Comparison of ENCODE assay signal across 20 cellular contexts in genomic region chr12:121651381-121651780, GRCh38. TPM values are rescaled to one million over a fixed set of nuclear protein-coding genes. Genes with fewer than 3 reads are reported as not detected.
DNase-seq lines count a peak whose midpoint lies in the region; ATAC-seq, FAIRE-seq and TF ChIP-seq lines count a peak whose summit lies in the region.
"Had no signal": no experiment of that assay in that cellular context is flagged by ENCODE, and none has a peak within 500 bp of the region (broad histone marks: within the 10 kb centered on the region; RNA-seq: fewer than 3 reads in every experiment).

No MANE protein-coding gene starts in this region.

- H3K4ac ChIP-seq in IMR-90 (ENCODE audit: low read depth, low read length) (no peak overlapping the region), H1 (replicated peaks; ENCODE audit: insufficient read length, low read depth, low read length) (no peak overlapping the region)

- no peak overlapping the region for H3K4me2 ChIP-seq in IMR-90 (ENCODE audit: low read depth, low read length)
- H3K4me2 ChIP-seq in H1 (ENCODE audit: insufficient read depth in 1 of 2, low read depth in 2 of 2, low read length in 2 of 2), result no peak overlapping the region
- H3K4me2 ChIP-seq: BLaER1 had no signal

- H3K14ac ChIP-seq in IMR-90 (replicated peaks; ENCODE audit: low read depth, low read length) (no peak overlapping the region), H1 (ENCODE audit: insufficient read length) (no peak overlapping the region)

- no peak overlapping the region for H4K5ac ChIP-seq in IMR-90 (ENCODE audit: low read depth, low read length)
- H4K5ac ChIP-seq in H1 (ENCODE audit: insufficient read length, low read depth, low read length), result no peak overlapping the region

- no peaks in the 10 kb centered on the region for H4K20me1 ChIP-seq in IMR-90 (ENCODE audit: insufficient read depth, low read length)
- H4K20me1 ChIP-seq in H1 (replicated peaks in 1 of 2; ENCODE audit: control insufficient read depth in 1 of 2, insufficient read depth in 2 of 2, low read length in 2 of 2), result no peaks in the 10 kb centered on the region
- H4K20me1 ChIP-seq: BLaER1 had no signal

- in situ Hi-C loops in IMR-90 (cut with MboI; ENCODE audit: low sequenced_read_pairs), result no loop called here

- H2AK9ac ChIP-seq in IMR-90 (replicated peaks; ENCODE audit: low read depth, low read length, poor library complexity), result peak overlapping the region; percentile 65

- H3K4me3 Mint-ChIP-seq in activated CD8-positive, alpha-beta T cell treated with anti-CD3 and anti-CD28 coated beads, Interleukin-2, amount 10 ng/mL, durations not matched to agents 7 days and 5 days, result no peak overlapping the region
- no peak overlapping the region for H3K4me3 Mint-ChIP-seq in activated CD8-positive, alpha-beta T cell treated with anti-CD3 and anti-CD28 coated beads for 36 hours
- no peak overlapping the region for H3K4me3 Mint-ChIP-seq in stimulated activated effector memory CD8-positive, alpha-beta T cell treated with anti-CD3 and anti-CD28 coated beads, Interleukin-12 subunit alpha, Interleukin-12 subunit beta, amount 100 ng/mL, for 72 hours
- H3K4me3 Mint-ChIP-seq: IgD-negative memory B cell had no signal

- H4K8ac ChIP-seq in IMR-90 (ENCODE audit: low read depth in 2 of 2, low read length in 2 of 2) (no peak overlapping the region), H1 (ENCODE audit: extremely low read depth, insufficient read depth, low read length) (no peak overlapping the region)

- H3K23me2 ChIP-seq in H1 (ENCODE audit: low read depth, low read length), result no peaks in the 10 kb centered on the region

- TF ChIP-seq CTCF in activated CD8-positive, alpha-beta T cell treated with anti-CD3 and anti-CD28 coated beads for 36 hours (IDR thresholded peaks at IDR 0.05), result no peak
- no peak for TF ChIP-seq CTCF in IMR-90 (conservative IDR thresholded peaks at IDR 0.05; ENCODE audit: low read depth, low read length)
- no peak for TF ChIP-seq CTCF in H1 (IDR thresholded peaks at IDR 0.05; ENCODE audit: control extremely low read depth in 1 of 3, insufficient read depth in 1 of 3, low read depth in 1 of 3, low read length in 3 of 3)

- H3K27ac ChIP-seq in IMR-90 (ENCODE audit: insufficient read depth, low read length) (no peak overlapping the region), H1 (ENCODE audit: low read depth, low read length) (no peak overlapping the region)
- H3K27ac ChIP-seq: BLaER1 had no signal

- no peak for DNase-seq in activated CD8-positive, alpha-beta T cell treated with anti-CD3 and anti-CD28 coated beads, Interleukin-2, amount 10 ng/mL, durations not matched to agents 7 days and 5 days
- DNase-seq in activated CD8-positive, alpha-beta T cell treated with anti-CD3 and anti-CD28 coated beads for 36 hours, result no peak
- DNase-seq in IMR-90, result no peak
- no peak for DNase-seq in H1 (ENCODE audit: low read depth in 1 of 2, low spot score in 2 of 2)
- DNase-seq in stimulated activated effector memory CD8-positive, alpha-beta T cell treated with anti-CD3 and anti-CD28 coated beads, Interleukin-12 subunit alpha, Interleukin-12 subunit beta, amount 100 ng/mL, for 72 hours (ENCODE audit: low spot score in 2 of 2), result no peak
- no peak for DNase-seq in NCI-H1417 (lab: John Stamatoyannopoulos, UW)
- no peak for DNase-seq in HEK293T (ENCODE audit: extremely low spot score)
- DNase-seq: COR-L47; NCI-H187 treated with DMSO at 0.1 percent for 48 hours; NCI-H345; NCI-H526 treated with DMSO at 0.1 percent for 48 hours; NK-92 treated with Interleukin-12 subunit alpha and Interleukin-12 subunit beta, amount 100 ng/mL, for 24 hours; OCI-M1; SIG-M5 had no signal

- no peak overlapping the region for H2BK20ac ChIP-seq in IMR-90 (ENCODE audit: low read depth, low read length)
- H2BK20ac ChIP-seq in H1 (ENCODE audit: low read length), result no peak overlapping the region

- POLR2A ChIA-PET in activated CD8-positive, alpha-beta T cell treated with anti-CD3 and anti-CD28 coated beads, Interleukin-2, amount 10 ng/mL, durations not matched to agents 7 days and 5 days (lab: Charles Lee), result interaction anchor here (1.3 to 3.7 kb wide), 2 partner anchors 10 to 24 kb away, joined by 4 to 25 read pairs; no protein-coding TSS in a partner anchor
- POLR2A ChIA-PET in activated CD8-positive, alpha-beta T cell treated with anti-CD3 and anti-CD28 coated beads for 36 hours (lab: Charles Lee), result interaction anchor here (0.6 to 1.1 kb wide), 5 partner anchors 12 to 229 kb away, joined by 3 to 5 read pairs (median 3); partner anchors contain the start of gene ORAI1
- POLR2A ChIA-PET in IMR-90 (lab: Charles Lee; ENCODE audit: unreplicated experiment) (no interaction called here), H1 (lab: Charles Lee; ENCODE audit: partially characterized antibody) (interaction anchor here (0.7 to 1.5 kb wide), 6 partner anchors 8 to 71 kb away, joined by 3 to 14 read pairs (median 3); partner anchors contain the start of gene KDM2B), HEK293T (lab: Yijun Ruan, JAX) (no interaction called here)

- H3K23ac ChIP-seq in IMR-90 (ENCODE audit: low read depth, low read length), result no peak overlapping the region
- H3K23ac ChIP-seq in H1 (ENCODE audit: insufficient read length), result no peak overlapping the region

- no peaks in the 10 kb centered on the region for H3K79me2 ChIP-seq in H1 (ENCODE audit: control insufficient read depth in 1 of 2, insufficient read depth in 2 of 2, low read length in 2 of 2)

- H3K79me1 ChIP-seq in IMR-90 (ENCODE audit: low read depth in 1 of 2, low read length in 2 of 2), result no peaks in the 10 kb centered on the region
- H3K79me1 ChIP-seq in H1 (ENCODE audit: low read depth, low read length), result no peaks in the 10 kb centered on the region

- H3K36me3 ChIP-seq in IMR-90 (ENCODE audit: control insufficient read depth, insufficient read depth, low read length) (no peaks in the 10 kb centered on the region), H1 (ENCODE audit: control insufficient read depth in 2 of 4, insufficient read depth in 4 of 4, low read length in 3 of 4) (peaks cover 0 to 3% (median 0%) of the 10 kb centered on the region in 4 experiments; a peak in 1 of 8 replicates)

- H2BK15ac ChIP-seq in IMR-90 (ENCODE audit: low read depth, low read length) (no peak overlapping the region), H1 (ENCODE audit: low read length) (no peak overlapping the region)

- H3K18ac ChIP-seq in IMR-90 (ENCODE audit: low read depth, low read length), result no peak overlapping the region
- H3K18ac ChIP-seq in H1 (ENCODE audit: extremely low read depth, low read length), result peak overlapping the region; percentile 9; the same call in 1 of the 2 replicates

- TF ChIP-seq RAD21 in IMR-90 (IDR thresholded peaks at IDR 0.05; ENCODE audit: low read length) (no peak), H1 (IDR thresholded peaks at IDR 0.05 in 1 of 2, conservative IDR thresholded peaks at IDR 0.05 in 1 of 2; ENCODE audit: low read depth in 2 of 2, low read length in 2 of 2) (no peak)

- H3K27ac Mint-ChIP-seq in activated CD8-positive, alpha-beta T cell treated with anti-CD3 and anti-CD28 coated beads, Interleukin-2, amount 10 ng/mL, durations not matched to agents 7 days and 5 days, result peak overlapping the region; percentile 46
- no peak overlapping the region for H3K27ac Mint-ChIP-seq in activated CD8-positive, alpha-beta T cell treated with anti-CD3 and anti-CD28 coated beads for 36 hours
- peak overlapping the region; percentile 66 for H3K27ac Mint-ChIP-seq in stimulated activated effector memory CD8-positive, alpha-beta T cell treated with anti-CD3 and anti-CD28 coated beads, Interleukin-12 subunit alpha, Interleukin-12 subunit beta, amount 100 ng/mL, for 72 hours

- H4K91ac ChIP-seq in IMR-90 (ENCODE audit: insufficient read depth, low read depth, low read length) (no peak overlapping the region), H1 (replicated peaks; ENCODE audit: insufficient read length, low read length) (no peak overlapping the region)

- TF ChIP-seq POLR2A in IMR-90 (IDR thresholded peaks at IDR 0.05; ENCODE audit: low read depth, low read length), result no peak
- no peak for TF ChIP-seq POLR2A in H1 (IDR thresholded peaks at IDR 0.05; ENCODE audit: control extremely low read depth in 1 of 2, low read depth in 2 of 2, low read length in 2 of 2)

- 0 out of 2 replicates have a peak, but pooled peaks cover 3% of the 10 kb centered on the region for H3K9me1 ChIP-seq in IMR-90 (ENCODE audit: insufficient read depth, low read length)

- peaks cover 46% of the 10 kb centered on the region for H3K4me1 Mint-ChIP-seq in activated CD8-positive, alpha-beta T cell treated with anti-CD3 and anti-CD28 coated beads, Interleukin-2, amount 10 ng/mL, durations not matched to agents 7 days and 5 days (ENCODE audit: low read depth)
- H3K4me1 Mint-ChIP-seq in activated CD8-positive, alpha-beta T cell treated with anti-CD3 and anti-CD28 coated beads for 36 hours (ENCODE audit: low read depth), result peaks cover 29% of the 10 kb centered on the region
- H3K4me1 Mint-ChIP-seq in stimulated activated effector memory CD8-positive, alpha-beta T cell treated with anti-CD3 and anti-CD28 coated beads, Interleukin-12 subunit alpha, Interleukin-12 subunit beta, amount 100 ng/mL, for 72 hours, result peaks cover 45% of the 10 kb centered on the region

- H3K9me3 Mint-ChIP-seq in activated CD8-positive, alpha-beta T cell treated with anti-CD3 and anti-CD28 coated beads, Interleukin-2, amount 10 ng/mL, durations not matched to agents 7 days and 5 days (ENCODE audit: insufficient read depth), result no peaks in the 10 kb centered on the region
- H3K9me3 Mint-ChIP-seq in activated CD8-positive, alpha-beta T cell treated with anti-CD3 and anti-CD28 coated beads for 36 hours, result peaks cover 1% of the 10 kb centered on the region
- no peaks in the 10 kb centered on the region for H3K9me3 Mint-ChIP-seq in stimulated activated effector memory CD8-positive, alpha-beta T cell treated with anti-CD3 and anti-CD28 coated beads, Interleukin-12 subunit alpha, Interleukin-12 subunit beta, amount 100 ng/mL, for 72 hours
- H3K9me3 Mint-ChIP-seq: IgD-negative memory B cell had no signal

- H2BK5ac ChIP-seq in IMR-90 (ENCODE audit: low read depth, low read length, poor library complexity, severe bottlenecking) (no peak overlapping the region), H1 (ENCODE audit: low read depth, low read length) (0 out of 2 replicates have a peak overlapping the region, but pooled peaks have one; percentile 44)

- no peaks in the 10 kb centered on the region for H3K27me3 Mint-ChIP-seq in activated CD8-positive, alpha-beta T cell treated with anti-CD3 and anti-CD28 coated beads, Interleukin-2, amount 10 ng/mL, durations not matched to agents 7 days and 5 days (ENCODE audit: low read depth)
- no peaks in the 10 kb centered on the region for H3K27me3 Mint-ChIP-seq in activated CD8-positive, alpha-beta T cell treated with anti-CD3 and anti-CD28 coated beads for 36 hours
- H3K27me3 Mint-ChIP-seq: IgD-negative memory B cell had no signal

- no peak overlapping the region for H3K4me3 ChIP-seq in IMR-90 (ENCODE audit: insufficient read depth, low read depth, low read length)
- no peak overlapping the region for H3K4me3 ChIP-seq in H1 (ENCODE audit: extremely low read depth in 1 of 4, insufficient read depth in 2 of 4, low read depth in 3 of 4, low read length in 4 of 4)
- H3K4me3 ChIP-seq: BLaER1 had no signal

- H3K9ac ChIP-seq in IMR-90 (ENCODE audit: low read depth, low read length) (no peak overlapping the region), H1 (replicated peaks in 1 of 4; ENCODE audit: extremely low read depth in 1 of 4, low read depth in 3 of 4, low read length in 3 of 4) (no peak overlapping the region)
- H3K9ac ChIP-seq: BLaER1 had no signal

- no peaks in the 10 kb centered on the region for H3K9me3 ChIP-seq in IMR-90 (ENCODE audit: control insufficient read depth, insufficient read depth, low read length)
- H3K9me3 ChIP-seq in H1 (ENCODE audit: insufficient read depth in 2 of 2, low read depth in 1 of 2, low read length in 1 of 2), result no peaks in the 10 kb centered on the region
- H3K9me3 ChIP-seq: BLaER1 had no signal

- CTCF ChIA-PET in activated CD8-positive, alpha-beta T cell treated with anti-CD3 and anti-CD28 coated beads, Interleukin-2, amount 10 ng/mL, durations not matched to agents 7 days and 5 days (lab: Charles Lee), result interaction anchor here (1.2 to 2.8 kb wide), 3 partner anchors 11 to 99 kb away, joined by 3 to 9 read pairs (median 7); no protein-coding TSS in a partner anchor
- CTCF ChIA-PET in activated CD8-positive, alpha-beta T cell treated with anti-CD3 and anti-CD28 coated beads for 36 hours (lab: Charles Lee), result interaction anchor here (2.1 kb wide), 1 partner anchor 31 kb away, joined by 8 read pairs; no protein-coding TSS in a partner anchor
- CTCF ChIA-PET in IMR-90 (lab: Yijun Ruan, JAX), result no interaction called here
- CTCF ChIA-PET in H1 (lab: Charles Lee; ENCODE audit: partially characterized antibody), result interaction anchor here (0.6 to 2.9 kb wide), 4 partner anchors 10 to 1134 kb away, joined by 3 to 16 read pairs (median 5); partner anchors contain the start of gene MORN3
- CTCF ChIA-PET in HEK293T (lab: Yijun Ruan, JAX), result interaction anchor here (0.6 to 1.0 kb wide), 3 partner anchors 9 to 126 kb away, joined by 3 to 4 read pairs (median 3); no protein-coding TSS in a partner anchor

- FAIRE-seq in H1 (lab: Jason Lieb, UNC), result no peak
- FAIRE-seq: A204.1, GM12892 had no signal

- H2BK12ac ChIP-seq in H1 (ENCODE audit: low read depth, low read length), result 0 out of 2 replicates have a peak overlapping the region, but pooled peaks have one; percentile 60

- H3K56ac ChIP-seq in IMR-90 (ENCODE audit: extremely low read depth, insufficient read depth, low read length) (no peak overlapping the region), H1 (replicated peaks; ENCODE audit: insufficient read length, low read depth, low read length) (no peak overlapping the region)

- no peaks in the 10 kb centered on the region for H3K27me3 ChIP-seq in IMR-90 (ENCODE audit: control insufficient read depth, insufficient read depth, low read length)
- H3K27me3 ChIP-seq in H1 (replicated peaks in 1 of 4; ENCODE audit: control insufficient read depth in 3 of 4, extremely low read depth in 1 of 4, insufficient read depth in 3 of 4, low read length in 3 of 4), result no peaks in the 10 kb centered on the region
- H3K27me3 ChIP-seq: BLaER1 had no signal

- H3K4me1 ChIP-seq in IMR-90 (ENCODE audit: control insufficient read depth, insufficient read depth, low read length), result no peaks in the 10 kb centered on the region
- peaks cover 0 to 5% (median 2%) of the 10 kb centered on the region in 4 experiments; a peak in 3 of 7 replicates for H3K4me1 ChIP-seq in H1 (replicated peaks in 1 of 4; ENCODE audit: control insufficient read depth in 3 of 4, insufficient read depth in 4 of 4, low read length in 3 of 4)

- intact Hi-C loops in activated CD8-positive, alpha-beta T cell treated with anti-CD3 and anti-CD28 coated beads for 36 hours (cut with micrococcal nuclease), result no loop called here
- intact Hi-C loops in IMR-90 (cut with micrococcal nuclease), result no loop called here

- ATAC-seq in activated CD8-positive, alpha-beta T cell treated with anti-CD3 and anti-CD28 coated beads, Interleukin-2, amount 10 ng/mL, durations not matched to agents 7 days and 5 days, result no peak
- no peak for ATAC-seq in activated CD8-positive, alpha-beta T cell treated with anti-CD3 and anti-CD28 coated beads for 36 hours
- ATAC-seq in IMR-90 (ENCODE audit: low read depth), result no peak
- ATAC-seq in stimulated activated effector memory CD8-positive, alpha-beta T cell treated with anti-CD3 and anti-CD28 coated beads, Interleukin-12 subunit alpha, Interleukin-12 subunit beta, amount 100 ng/mL, for 72 hours, result no peak
- no peak for ATAC-seq in HG03095 (IDR thresholded peaks at IDR 0.05; ENCODE audit: unreplicated experiment)

- H2AK5ac ChIP-seq in IMR-90 (ENCODE audit: low read depth, low read length) (no peak overlapping the region), H1 (ENCODE audit: low read depth, low read length) (no peak overlapping the region)

- peaks cover 57% of the 10 kb centered on the region for H3K36me3 Mint-ChIP-seq in activated CD8-positive, alpha-beta T cell treated with anti-CD3 and anti-CD28 coated beads, Interleukin-2, amount 10 ng/mL, durations not matched to agents 7 days and 5 days (ENCODE audit: low read depth)
- H3K36me3 Mint-ChIP-seq in activated CD8-positive, alpha-beta T cell treated with anti-CD3 and anti-CD28 coated beads for 36 hours (ENCODE audit: low read depth), result peaks cover 19% of the 10 kb centered on the region
- H3K36me3 Mint-ChIP-seq in stimulated activated effector memory CD8-positive, alpha-beta T cell treated with anti-CD3 and anti-CD28 coated beads, Interleukin-12 subunit alpha, Interleukin-12 subunit beta, amount 100 ng/mL, for 72 hours, result peaks cover 35% of the 10 kb centered on the region

- H2AFZ ChIP-seq in IMR-90 (replicated peaks; ENCODE audit: low read length, poor library complexity) (no peak overlapping the region), H1 (ENCODE audit: low read length) (no peak overlapping the region)

- WGBS in IMR-90 (ENCODE audit: extremely low coverage in 2 of 2, insufficient read length in 1 of 2), 2 experiments, result 43% methylated on average over 1 of the region's 7 CpGs; no CpG with 5 or more reads in 1 of the 2 experiments
- WGBS in H1 (ENCODE audit: extremely low coverage in 1 of 2, insufficient coverage in 1 of 2, insufficient read length in 1 of 2, insufficient replicate concordance in 2 of 2, low coverage in 1 of 2, low lambda C conversion rate in 2 of 2, missing lambda C conversion rate in 1 of 2), 2 experiments, result 85% methylated on average over 7 of the region's 7 CpGs; no CpG with 5 or more reads in 1 of the 2 experiments

- no TSS peak for BruUV-seq in IMR-90 (replicated peaks; lab: Mats Ljungman, UMichigan)

- dilution Hi-C loops in IMR-90 (cut with HindIII; ENCODE audit: low sequenced_read_pairs, unreplicated experiment), result no loop called here

- H2BK120ac ChIP-seq in IMR-90 (ENCODE audit: low read depth, low read length) (no peak overlapping the region), H1 (replicated peaks; ENCODE audit: low read depth, low read length) (no peak overlapping the region)

- TF ChIP-seq EP300 in H1 (IDR thresholded peaks at IDR 0.05; ENCODE audit: borderline replicate concordance in 1 of 2, low read depth in 2 of 2, low read length in 2 of 2), result no peak

RNA-seq across cellular contexts. Expression of gene MORN3, which starts 18.1 kb away (rescaled TPM):
- total RNA-seq in activated CD8-positive, alpha-beta T cell treated with anti-CD3 and anti-CD28 coated beads, Interleukin-2, amount 10 ng/mL, durations not matched to agents 7 days and 5 days, result under 1 TPM; 0.26 to 0.37 TPM
- 1 to 10 TPM in 1 of 2 experiments, under 1 TPM in 1; 0.51 to 1.1 TPM for total RNA-seq in activated CD8-positive, alpha-beta T cell treated with anti-CD3 and anti-CD28 coated beads for 36 hours
- total RNA-seq in IMR-90 (2012; rRNA removed), result 0.18 and 0.28 TPM in 2 replicates
- polyA plus RNA-seq in IMR-90 (2012; rRNA removed) (0.22 and 0.37 TPM in 2 replicates), H1 (2011; rRNA removed) (0.22 and 0.39 TPM in 2 replicates)
- 0.23 and 0.25 TPM in 2 replicates for polyA plus RNA-seq in IMR-90 (2012; cell fraction: cytosol; rRNA removed)
- 0.25 and 0.41 TPM in 2 replicates for polyA plus RNA-seq in IMR-90 (2012; cell fraction: nucleus; rRNA removed; ENCODE audit: low replicate concordance)
- total RNA-seq in H1 (2021; fragmentation: NEBNext Ultra II Directional; extraction: Animal tissue kit (Norgen Biotek cat#: 25700)), result 0.34 and 0.93 TPM in 2 replicates
- polyA plus RNA-seq in H1 (2011; cell fraction: cytosol; rRNA removed), result 0.87 TPM
- polyA plus RNA-seq in H1 (2011; cell fraction: nucleus; rRNA removed), result 0.20 TPM
- 0.51 to 0.70 TPM (median 0.66 TPM) in 4 replicates for polyA plus RNA-seq in H1 (2012, experiment 1 of 2)
- polyA plus RNA-seq in H1 (2012, experiment 2 of 2), result 0.18 TPM
- polyA plus RNA-seq in H1 (2013, experiment 1 of 2), result 0.47 TPM
- 0.61 TPM for polyA plus RNA-seq in H1 (2013, experiment 2 of 2)
- polyA minus RNA-seq in H1 (2011; rRNA and poly(A)+ RNA removed), result 0.10 and 0.44 TPM in 2 replicates
- not detected for polyA minus RNA-seq in H1 (2011; cell fraction: cytosol; rRNA and poly(A)+ RNA removed)
- polyA minus RNA-seq in H1 (2011; cell fraction: nucleus; rRNA and poly(A)+ RNA removed), result not detected
- total RNA-seq: RPMI7951 had no signal

RNA-seq across cellular contexts. Expression of gene ORAI1, which starts 25.1 kb away (rescaled TPM):
- total RNA-seq in activated CD8-positive, alpha-beta T cell treated with anti-CD3 and anti-CD28 coated beads, Interleukin-2, amount 10 ng/mL, durations not matched to agents 7 days and 5 days, result 10 to 100 TPM; 67.4 to 69.6 TPM
- total RNA-seq in activated CD8-positive, alpha-beta T cell treated with anti-CD3 and anti-CD28 coated beads for 36 hours, result 10 to 100 TPM; 37.0 to 38.1 TPM
- 3.9 and 4.4 TPM in 2 replicates for total RNA-seq in IMR-90 (2012; rRNA removed)
- polyA plus RNA-seq in IMR-90 (2012; rRNA removed) (22.7 and 31.1 TPM in 2 replicates), H1 (2011; rRNA removed) (71.5 and 101 TPM in 2 replicates)
- 15.1 and 44.2 TPM in 2 replicates for polyA plus RNA-seq in IMR-90 (2012; cell fraction: cytosol; rRNA removed)
- polyA plus RNA-seq in IMR-90 (2012; cell fraction: nucleus; rRNA removed; ENCODE audit: low replicate concordance), result 5.3 and 12.5 TPM in 2 replicates
- total RNA-seq in H1 (2021; fragmentation: NEBNext Ultra II Directional; extraction: Animal tissue kit (Norgen Biotek cat#: 25700)), result 28.4 and 29.9 TPM in 2 replicates
- 41.8 TPM for polyA plus RNA-seq in H1 (2011; cell fraction: cytosol; rRNA removed)
- 39.3 TPM for polyA plus RNA-seq in H1 (2011; cell fraction: nucleus; rRNA removed)
- 16.2 to 31.6 TPM (median 27.3 TPM) in 4 replicates for polyA plus RNA-seq in H1 (2012, experiment 1 of 2)
- polyA plus RNA-seq in H1 (2012, experiment 2 of 2), result 24.8 TPM
- 27.2 TPM for polyA plus RNA-seq in H1 (2013, experiment 1 of 2)
- 31.4 TPM for polyA plus RNA-seq in H1 (2013, experiment 2 of 2)
- polyA minus RNA-seq in H1 (2011; rRNA and poly(A)+ RNA removed), result 21.6 and 29.6 TPM in 2 replicates
- 46.5 TPM for polyA minus RNA-seq in H1 (2011; cell fraction: cytosol; rRNA and poly(A)+ RNA removed)
- 26.7 TPM for polyA minus RNA-seq in H1 (2011; cell fraction: nucleus; rRNA and poly(A)+ RNA removed)

Comparison
In these comparisons a context has a peak if more than half of its experiments do, and no peak if none do; other contexts are left out.
1. POLR2A ChIA-PET loops: an anchor here in activated CD8-positive, alpha-beta T cell treated with anti-CD3 and anti-CD28 coated beads, Interleukin-2, amount 10 ng/mL, durations not matched to agents 7 days and 5 days (1.3 to 3.7 kb wide), activated CD8-positive, alpha-beta T cell treated with anti-CD3 and anti-CD28 coated beads for 36 hours (0.6 to 1.1 kb wide) and H1 (0.7 to 1.5 kb wide); none called in IMR-90 and HEK293T.